Comparison of ENCODE assay signal across 1 cellular context in genomic region chr7:155003215-155003999, GRCh38.
A peak's percentile ranks its signal among the peaks of the same experiment; 100 is the strongest.
TF ChIP-seq lines count a peak whose summit lies in the region.

No MANE protein-coding gene starts in this region.

TF ChIP-seq in HepG2, 621 proteins besides CTCF, POLR2A, EP300 and RAD21 (continued from another document and continues in another):
- TF ChIP-seq, protein P1, sequence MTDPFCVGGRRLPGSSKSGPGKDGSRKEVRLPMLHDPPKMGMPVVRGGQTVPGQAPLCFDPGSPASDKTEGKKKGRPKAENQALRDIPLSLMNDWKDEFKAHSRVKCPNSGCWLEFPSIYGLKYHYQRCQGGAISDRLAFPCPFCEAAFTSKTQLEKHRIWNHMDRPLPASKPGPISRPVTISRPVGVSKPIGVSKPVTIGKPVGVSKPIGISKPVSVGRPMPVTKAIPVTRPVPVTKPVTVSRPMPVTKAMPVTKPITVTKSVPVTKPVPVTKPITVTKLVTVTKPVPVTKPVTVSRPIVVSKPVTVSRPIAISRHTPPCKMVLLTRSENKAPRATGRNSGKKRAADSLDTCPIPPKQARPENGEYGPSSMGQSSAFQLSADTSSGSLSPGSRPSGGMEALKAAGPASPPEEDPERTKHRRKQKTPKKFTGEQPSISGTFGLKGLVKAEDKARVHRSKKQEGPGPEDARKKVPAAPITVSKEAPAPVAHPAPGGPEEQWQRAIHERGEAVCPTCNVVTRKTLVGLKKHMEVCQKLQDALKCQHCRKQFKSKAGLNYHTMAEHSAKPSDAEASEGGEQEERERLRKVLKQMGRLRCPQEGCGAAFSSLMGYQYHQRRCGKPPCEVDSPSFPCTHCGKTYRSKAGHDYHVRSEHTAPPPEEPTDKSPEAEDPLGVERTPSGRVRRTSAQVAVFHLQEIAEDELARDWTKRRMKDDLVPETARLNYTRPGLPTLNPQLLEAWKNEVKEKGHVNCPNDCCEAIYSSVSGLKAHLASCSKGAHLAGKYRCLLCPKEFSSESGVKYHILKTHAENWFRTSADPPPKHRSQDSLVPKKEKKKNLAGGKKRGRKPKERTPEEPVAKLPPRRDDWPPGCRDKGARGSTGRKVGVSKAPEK (CRISPR knock-in tag; IDR thresholded peaks at IDR 0.05; ENCODE audit: borderline replicate concordance) = no peak
- TF ChIP-seq MAFK (conservative IDR thresholded peaks at IDR 0.05 in 1 of 2, IDR thresholded peaks at IDR 0.05 in 1 of 2; ENCODE audit: low read length in 2 of 2) = no peak
- no peak for TF ChIP-seq ZNF567 (CRISPR knock-in tag; IDR thresholded peaks at IDR 0.05; ENCODE audit: borderline replicate concordance)
- TF ChIP-seq SMC3 (IDR thresholded peaks at IDR 0.05; ENCODE audit: low read length) = no peak
- TF ChIP-seq, protein P2, sequence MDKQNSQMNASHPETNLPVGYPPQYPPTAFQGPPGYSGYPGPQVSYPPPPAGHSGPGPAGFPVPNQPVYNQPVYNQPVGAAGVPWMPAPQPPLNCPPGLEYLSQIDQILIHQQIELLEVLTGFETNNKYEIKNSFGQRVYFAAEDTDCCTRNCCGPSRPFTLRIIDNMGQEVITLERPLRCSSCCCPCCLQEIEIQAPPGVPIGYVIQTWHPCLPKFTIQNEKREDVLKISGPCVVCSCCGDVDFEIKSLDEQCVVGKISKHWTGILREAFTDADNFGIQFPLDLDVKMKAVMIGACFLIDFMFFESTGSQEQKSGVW (CRISPR knock-in tag; IDR thresholded peaks at IDR 0.05; ENCODE audit: borderline replicate concordance) = no peak
- TF ChIP-seq EZH2 (conservative IDR thresholded peaks at IDR 0.05; ENCODE audit: low read depth, low read length) = no peak
- 0 out of 2 replicates have a peak, but pooled peaks have one; percentile 50 for TF ChIP-seq ELF4 (CRISPR knock-in tag; IDR thresholded peaks at IDR 0.05; ENCODE audit: borderline replicate concordance)
- no peak for TF ChIP-seq RARG (CRISPR knock-in tag; IDR thresholded peaks at IDR 0.05; ENCODE audit: low read depth)
- TF ChIP-seq GATAD1 (CRISPR knock-in tag; IDR thresholded peaks at IDR 0.05) = no peak
- TF ChIP-seq TAF1 (CRISPR knock-in tag; IDR thresholded peaks at IDR 0.05) = peak; percentile 84
- TF ChIP-seq, protein P3, sequence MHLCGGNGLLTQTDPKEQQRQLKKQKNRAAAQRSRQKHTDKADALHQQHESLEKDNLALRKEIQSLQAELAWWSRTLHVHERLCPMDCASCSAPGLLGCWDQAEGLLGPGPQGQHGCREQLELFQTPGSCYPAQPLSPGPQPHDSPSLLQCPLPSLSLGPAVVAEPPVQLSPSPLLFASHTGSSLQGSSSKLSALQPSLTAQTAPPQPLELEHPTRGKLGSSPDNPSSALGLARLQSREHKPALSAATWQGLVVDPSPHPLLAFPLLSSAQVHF (CRISPR knock-in tag; IDR thresholded peaks at IDR 0.05) = no peak
- 0 out of 2 replicates have a peak, but pooled peaks have one; percentile 12 for TF ChIP-seq ZNF761 (CRISPR knock-in tag; conservative IDR thresholded peaks at IDR 0.05)
- no peak for TF ChIP-seq FOXA1 (IDR thresholded peaks at IDR 0.05)
- TF ChIP-seq FOXA1 (CRISPR knock-in tag; IDR thresholded peaks at IDR 0.05) = no peak
- TF ChIP-seq FOSL2 (CRISPR knock-in tag; IDR thresholded peaks at IDR 0.05) = no peak
- TF ChIP-seq, protein P4, sequence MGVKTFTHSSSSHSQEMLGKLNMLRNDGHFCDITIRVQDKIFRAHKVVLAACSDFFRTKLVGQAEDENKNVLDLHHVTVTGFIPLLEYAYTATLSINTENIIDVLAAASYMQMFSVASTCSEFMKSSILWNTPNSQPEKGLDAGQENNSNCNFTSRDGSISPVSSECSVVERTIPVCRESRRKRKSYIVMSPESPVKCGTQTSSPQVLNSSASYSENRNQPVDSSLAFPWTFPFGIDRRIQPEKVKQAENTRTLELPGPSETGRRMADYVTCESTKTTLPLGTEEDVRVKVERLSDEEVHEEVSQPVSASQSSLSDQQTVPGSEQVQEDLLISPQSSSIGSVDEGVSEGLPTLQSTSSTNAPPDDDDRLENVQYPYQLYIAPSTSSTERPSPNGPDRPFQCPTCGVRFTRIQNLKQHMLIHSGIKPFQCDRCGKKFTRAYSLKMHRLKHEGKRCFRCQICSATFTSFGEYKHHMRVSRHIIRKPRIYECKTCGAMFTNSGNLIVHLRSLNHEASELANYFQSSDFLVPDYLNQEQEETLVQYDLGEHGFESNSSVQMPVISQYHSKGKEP (CRISPR knock-in tag; IDR thresholded peaks at IDR 0.05) = no peak
- TF ChIP-seq DBP (CRISPR knock-in tag; IDR thresholded peaks at IDR 0.05; ENCODE audit: not compliant biosample characterization) = no peak
- TF ChIP-seq MTF2 (CRISPR knock-in tag; IDR thresholded peaks at IDR 0.05; ENCODE audit: borderline replicate concordance) = no peak; the same call in 1 of the 2 replicates
- TF ChIP-seq CHD2 (IDR thresholded peaks at IDR 0.05; ENCODE audit: low read depth, low read length) = peak; percentile 69
- TF ChIP-seq NR0B2 (CRISPR knock-in tag; IDR thresholded peaks at IDR 0.05) = no peak; the same call in 1 of the 2 replicates
- TF ChIP-seq SOX6 (IDR thresholded peaks at IDR 0.05) = no peak
- TF ChIP-seq SOX6 (CRISPR knock-in tag; IDR thresholded peaks at IDR 0.05) = peak; percentile 52
- TF ChIP-seq MLX (CRISPR knock-in tag; IDR thresholded peaks at IDR 0.05) = no peak; the same call in 1 of the 2 replicates
- TF ChIP-seq ZNF879 (CRISPR knock-in tag; IDR thresholded peaks at IDR 0.05) = no peak
- TF ChIP-seq ZNF547 (CRISPR knock-in tag; IDR thresholded peaks at IDR 0.05) = no peak
- TF ChIP-seq ZSCAN5A (CRISPR knock-in tag; IDR thresholded peaks at IDR 0.05; ENCODE audit: borderline replicate concordance) = no peak
- TF ChIP-seq, protein P5, sequence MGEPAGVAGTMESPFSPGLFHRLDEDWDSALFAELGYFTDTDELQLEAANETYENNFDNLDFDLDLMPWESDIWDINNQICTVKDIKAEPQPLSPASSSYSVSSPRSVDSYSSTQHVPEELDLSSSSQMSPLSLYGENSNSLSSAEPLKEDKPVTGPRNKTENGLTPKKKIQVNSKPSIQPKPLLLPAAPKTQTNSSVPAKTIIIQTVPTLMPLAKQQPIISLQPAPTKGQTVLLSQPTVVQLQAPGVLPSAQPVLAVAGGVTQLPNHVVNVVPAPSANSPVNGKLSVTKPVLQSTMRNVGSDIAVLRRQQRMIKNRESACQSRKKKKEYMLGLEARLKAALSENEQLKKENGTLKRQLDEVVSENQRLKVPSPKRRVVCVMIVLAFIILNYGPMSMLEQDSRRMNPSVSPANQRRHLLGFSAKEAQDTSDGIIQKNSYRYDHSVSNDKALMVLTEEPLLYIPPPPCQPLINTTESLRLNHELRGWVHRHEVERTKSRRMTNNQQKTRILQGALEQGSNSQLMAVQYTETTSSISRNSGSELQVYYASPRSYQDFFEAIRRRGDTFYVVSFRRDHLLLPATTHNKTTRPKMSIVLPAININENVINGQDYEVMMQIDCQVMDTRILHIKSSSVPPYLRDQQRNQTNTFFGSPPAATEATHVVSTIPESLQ (CRISPR knock-in tag; conservative IDR thresholded peaks at IDR 0.05) = no peak
- TF ChIP-seq TSC22D2 (CRISPR knock-in tag; IDR thresholded peaks at IDR 0.05; ENCODE audit: borderline replicate concordance) = no peak
- TF ChIP-seq SNAI1 (CRISPR knock-in tag; IDR thresholded peaks at IDR 0.05; ENCODE audit: borderline replicate concordance) = no peak
- no peak for TF ChIP-seq ZNF577 (CRISPR knock-in tag; IDR thresholded peaks at IDR 0.05; ENCODE audit: borderline replicate concordance, low read depth)
- TF ChIP-seq, protein P6, sequence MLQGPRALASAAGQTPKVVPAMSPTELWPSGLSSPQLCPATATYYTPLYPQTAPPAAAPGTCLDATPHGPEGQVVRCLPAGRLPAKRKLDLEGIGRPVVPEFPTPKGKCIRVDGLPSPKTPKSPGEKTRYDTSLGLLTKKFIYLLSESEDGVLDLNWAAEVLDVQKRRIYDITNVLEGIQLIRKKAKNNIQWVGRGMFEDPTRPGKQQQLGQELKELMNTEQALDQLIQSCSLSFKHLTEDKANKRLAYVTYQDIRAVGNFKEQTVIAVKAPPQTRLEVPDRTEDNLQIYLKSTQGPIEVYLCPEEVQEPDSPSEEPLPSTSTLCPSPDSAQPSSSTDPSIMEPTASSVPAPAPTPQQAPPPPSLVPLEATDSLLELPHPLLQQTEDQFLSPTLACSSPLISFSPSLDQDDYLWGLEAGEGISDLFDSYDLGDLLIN (CRISPR knock-in tag; IDR thresholded peaks at IDR 0.05; ENCODE audit: borderline replicate concordance) = no peak
- no peak for TF ChIP-seq CAMTA2 (CRISPR knock-in tag; IDR thresholded peaks at IDR 0.05; ENCODE audit: borderline replicate concordance)
- TF ChIP-seq ZNF253 (CRISPR knock-in tag; IDR thresholded peaks at IDR 0.05; ENCODE audit: borderline replicate concordance) = no peak
- TF ChIP-seq CBX2 (IDR thresholded peaks at IDR 0.05; ENCODE audit: low read depth, low read length) = no peak
- no peak for TF ChIP-seq CBX2 (CRISPR knock-in tag; IDR thresholded peaks at IDR 0.05; ENCODE audit: low read depth)
- peak; percentile 45; the same call in 1 of the 2 replicates for TF ChIP-seq ZNF12 (CRISPR knock-in tag; IDR thresholded peaks at IDR 0.05)
- peak; percentile 94 for TF ChIP-seq PHF8 (CRISPR knock-in tag; IDR thresholded peaks at IDR 0.05)
- no peak for TF ChIP-seq DDIT3 (CRISPR knock-in tag; IDR thresholded peaks at IDR 0.05)
- TF ChIP-seq, protein P7, sequence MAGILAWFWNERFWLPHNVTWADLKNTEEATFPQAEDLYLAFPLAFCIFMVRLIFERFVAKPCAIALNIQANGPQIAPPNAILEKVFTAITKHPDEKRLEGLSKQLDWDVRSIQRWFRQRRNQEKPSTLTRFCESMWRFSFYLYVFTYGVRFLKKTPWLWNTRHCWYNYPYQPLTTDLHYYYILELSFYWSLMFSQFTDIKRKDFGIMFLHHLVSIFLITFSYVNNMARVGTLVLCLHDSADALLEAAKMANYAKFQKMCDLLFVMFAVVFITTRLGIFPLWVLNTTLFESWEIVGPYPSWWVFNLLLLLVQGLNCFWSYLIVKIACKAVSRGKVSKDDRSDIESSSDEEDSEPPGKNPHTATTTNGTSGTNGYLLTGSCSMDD (CRISPR knock-in tag; IDR thresholded peaks at IDR 0.05) = no peak
- 0 out of 2 replicates have a peak, but pooled peaks have one; percentile 61 for TF ChIP-seq HOXA9 (CRISPR knock-in tag; IDR thresholded peaks at IDR 0.05; ENCODE audit: borderline replicate concordance)
- TF ChIP-seq TCF7L2 (IDR thresholded peaks at IDR 0.05; ENCODE audit: low read depth, low read length) = no peak
- no peak for TF ChIP-seq ZNF24 (IDR thresholded peaks at IDR 0.05)
- TF ChIP-seq MEF2D (CRISPR knock-in tag; IDR thresholded peaks at IDR 0.05) = no peak
- TF ChIP-seq ZNF749 (CRISPR knock-in tag; IDR thresholded peaks at IDR 0.05; ENCODE audit: borderline replicate concordance) = no peak
- no peak for TF ChIP-seq RCOR2 (CRISPR knock-in tag; IDR thresholded peaks at IDR 0.05)
- no peak for TF ChIP-seq ZFP37 (CRISPR knock-in tag; IDR thresholded peaks at IDR 0.05; ENCODE audit: borderline replicate concordance)
- TF ChIP-seq, protein P8, sequence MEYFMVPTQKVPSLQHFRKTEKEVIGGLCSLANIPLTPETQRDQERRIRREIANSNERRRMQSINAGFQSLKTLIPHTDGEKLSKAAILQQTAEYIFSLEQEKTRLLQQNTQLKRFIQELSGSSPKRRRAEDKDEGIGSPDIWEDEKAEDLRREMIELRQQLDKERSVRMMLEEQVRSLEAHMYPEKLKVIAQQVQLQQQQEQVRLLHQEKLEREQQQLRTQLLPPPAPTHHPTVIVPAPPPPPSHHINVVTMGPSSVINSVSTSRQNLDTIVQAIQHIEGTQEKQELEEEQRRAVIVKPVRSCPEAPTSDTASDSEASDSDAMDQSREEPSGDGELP (IDR thresholded peaks at IDR 0.05; ENCODE audit: borderline replicate concordance, low read depth) = no peak
- peak; percentile 62; the same call in 1 of the 2 replicates for TF ChIP-seq ZNF768 (CRISPR knock-in tag; IDR thresholded peaks at IDR 0.05)
- 0 out of 2 replicates have a peak, but pooled peaks have one; percentile 67 for TF ChIP-seq ZNF556 (CRISPR knock-in tag; IDR thresholded peaks at IDR 0.05; ENCODE audit: borderline replicate concordance)
- TF ChIP-seq ZNF572 (CRISPR knock-in tag; IDR thresholded peaks at IDR 0.05) = no peak
- peak; percentile 36; the same call in 1 of the 2 replicates for TF ChIP-seq NAIF1 (CRISPR knock-in tag; IDR thresholded peaks at IDR 0.05; ENCODE audit: borderline replicate concordance)
- no peak for TF ChIP-seq HNF4A (CRISPR knock-in tag; IDR thresholded peaks at IDR 0.05)
